In genomic region chr20:49941456-49941855, GRCh38 we compare ENCODE assay signal across 20 cellular contexts. TPM values are rescaled to one million over a fixed set of nuclear protein-coding genes. Genes with fewer than 3 reads are reported as not detected.
DNase-seq lines count a peak whose midpoint lies in the region; ATAC-seq, FAIRE-seq and TF ChIP-seq lines count a peak whose summit lies in the region.
"Had no signal": no experiment of that assay in that cellular context is flagged by ENCODE, and none has a peak within 500 bp of the region (broad histone marks: within the 10 kb centered on the region; RNA-seq: fewer than 3 reads in every experiment).

No MANE protein-coding gene starts in this region.

- TF ChIP-seq CTCF in HepG2 (CRISPR knock-in tag; IDR thresholded peaks at IDR 0.05): no peak
- no peak for TF ChIP-seq CTCF in right lobe of liver (IDR thresholded peaks at IDR 0.05)
- TF ChIP-seq CTCF in WTC11 (IDR thresholded peaks at IDR 0.05): no peak
- no peak for TF ChIP-seq CTCF in neural progenitor cell (IDR thresholded peaks at IDR 0.05)
- TF ChIP-seq CTCF in type B pancreatic cell (conservative IDR thresholded peaks at IDR 0.05): no peak

- H3K4me2 ChIP-seq in HepG2 (ENCODE audit: low read depth, low read length): no peak overlapping the region
- H3K4me2 ChIP-seq in neural progenitor cell: no peak overlapping the region
- H3K4me2 ChIP-seq: BLaER1 had no signal

- intact Hi-C loops in HepG2 (cut with micrococcal nuclease; ENCODE audit: unreplicated experiment) (no loop called here), right lobe of liver (cut with DNase I) (no loop called here)

- WGBS in HepG2 (ENCODE audit: low lambda C conversion rate): 97% methylated on average over 15 of the region's 15 CpGs
- 100% methylated on average over 9 of the region's 15 CpGs for WGBS in right lobe of liver (ENCODE audit: insufficient coverage, low coverage, low lambda C conversion rate, missing lambda C conversion rate)

- ATAC-seq in HepG2 (no peak), right lobe of liver (no peak), WTC11 (no peak)
- no peak for ATAC-seq in effector memory CD8-positive, alpha-beta T cell (replicated peaks)
- ATAC-seq: PC-3 had no signal

- no peak for DNase-seq in HepG2 (ENCODE audit: low spot score)
- no peak for DNase-seq in right lobe of liver
- no peak for DNase-seq in WTC11 (ENCODE audit: low spot score)
- no peak for DNase-seq in neural progenitor cell (ENCODE audit: low spot score)
- no peak for DNase-seq in type B pancreatic cell (ENCODE audit: extremely low spot score, unreplicated experiment)
- no peak for DNase-seq in NCI-H2081 (lab: John Stamatoyannopoulos, UW)
- DNase-seq in NCI-H82 treated with DMSO at 0.1 percent for 48 hours (lab: John Stamatoyannopoulos, UW; ENCODE audit: unreplicated experiment): no peak
- DNase-seq in effector memory CD8-positive, alpha-beta T cell: no peak
- DNase-seq: DMS 273 treated with DMSO at 0.1 percent for 48 hours, GDM1, HFFc6, NCI-H187 treated with DMSO at 0.1 percent for 48 hours, NCI-H2171 treated with DMSO at 0.1 percent for 48 hours, NCI-H748 treated with DMSO at 0.1 percent for 48 hours, PC-3, SJCRH30 had no signal

- H3K27ac ChIP-seq in HepG2 (ENCODE audit: extremely low read length, insufficient read depth, low read length): no peak overlapping the region
- no peak overlapping the region for H3K27ac ChIP-seq in right lobe of liver
- H3K27ac ChIP-seq in neural progenitor cell: no peak overlapping the region
- H3K27ac ChIP-seq: BLaER1, SJCRH30 had no signal

- TF ChIP-seq POLR2A in HepG2 (IDR thresholded peaks at IDR 0.05; ENCODE audit: insufficient read depth in 1 of 2, low read depth in 2 of 2, low read length in 2 of 2) (no peak), right lobe of liver (IDR thresholded peaks at IDR 0.05) (no peak)

- H3K27me3 ChIP-seq in HepG2 (ENCODE audit: control insufficient read depth in 1 of 2, insufficient read depth in 2 of 2, low read length in 2 of 2) (no peaks in the 10 kb centered on the region; a peak in 1 of 5 replicates), right lobe of liver (no peaks in the 10 kb centered on the region), neural progenitor cell (no peaks in the 10 kb centered on the region)
- H3K27me3 ChIP-seq: BLaER1, SJCRH30 had no signal

- H2AFZ ChIP-seq in HepG2 (ENCODE audit: low read length) (no peak overlapping the region), neural progenitor cell (replicated peaks) (no peak overlapping the region)

- no peak overlapping the region for H3K9ac ChIP-seq in HepG2 (ENCODE audit: insufficient read depth, low read depth, low read length)
- H3K9ac ChIP-seq in neural progenitor cell: no peak overlapping the region
- H3K9ac ChIP-seq: BLaER1 had no signal

- no peak for FAIRE-seq in HepG2 (lab: Jason Lieb, UNC)
- FAIRE-seq: GM12891, GM18507 had no signal

- H4K20me1 ChIP-seq in HepG2 (ENCODE audit: insufficient read depth, low read length) (peaks cover 45% of the 10 kb centered on the region), neural progenitor cell (ENCODE audit: low read depth) (peaks cover 34% of the 10 kb centered on the region)

- peaks cover 85% of the 10 kb centered on the region for H3K4me1 ChIP-seq in HepG2 (ENCODE audit: insufficient read depth, low read length)
- H3K4me1 ChIP-seq in right lobe of liver: peaks cover 0 to 21% (median 9%) of the 10 kb centered on the region in 4 donors
- peaks cover 15% of the 10 kb centered on the region for H3K4me1 ChIP-seq in neural progenitor cell

- H3K4me3 ChIP-seq in HepG2 (replicated peaks in 1 of 3; ENCODE audit: insufficient read depth in 1 of 3, low read depth in 2 of 3, low read length in 3 of 3) (no peak overlapping the region), right lobe of liver (no peak overlapping the region), neural progenitor cell (no peak overlapping the region)
- H3K4me3 ChIP-seq: BLaER1, SJCRH30 had no signal

- CTCF ChIA-PET in HepG2 (lab: Yijun Ruan, JAX; ENCODE audit: low intra/inter-chr PET ratio, low total read pairs): no interaction called here
- CTCF ChIA-PET in WTC11 (lab: Charles Lee): no interaction called here

- peaks cover 80% of the 10 kb centered on the region for H3K79me2 ChIP-seq in HepG2 (ENCODE audit: insufficient read depth, low read length)
- H3K79me2 ChIP-seq in neural progenitor cell (ENCODE audit: low read depth): peaks cover 77% of the 10 kb centered on the region

- H3K9me3 Mint-ChIP-seq in WTC11 (no peaks in the 10 kb centered on the region), neural progenitor cell (no peaks in the 10 kb centered on the region), type B pancreatic cell (no peaks in the 10 kb centered on the region)
- H3K9me3 Mint-ChIP-seq in effector memory CD8-positive, alpha-beta T cell: no peaks in the 10 kb centered on the region
- H3K9me3 Mint-ChIP-seq: HFFc6 had no signal

- no peak for TF ChIP-seq EP300 in HepG2 (IDR thresholded peaks at IDR 0.05; ENCODE audit: low read depth in 2 of 2, low read length in 2 of 2)
- TF ChIP-seq EP300 in HepG2 (CRISPR knock-in tag; IDR thresholded peaks at IDR 0.05; ENCODE audit: borderline replicate concordance): no peak

- no peaks in the 10 kb centered on the region for H3K27me3 Mint-ChIP-seq in WTC11 (ENCODE audit: low read depth)
- H3K27me3 Mint-ChIP-seq in neural progenitor cell (ENCODE audit: insufficient read depth, low read depth): no peaks in the 10 kb centered on the region
- no peaks in the 10 kb centered on the region for H3K27me3 Mint-ChIP-seq in type B pancreatic cell
- H3K27me3 Mint-ChIP-seq in effector memory CD8-positive, alpha-beta T cell: no peaks in the 10 kb centered on the region

- H3K9me3 ChIP-seq in HepG2 (ENCODE audit: low read length) (no peaks in the 10 kb centered on the region), right lobe of liver (no peaks in the 10 kb centered on the region), neural progenitor cell (ENCODE audit: low read depth) (no peaks in the 10 kb centered on the region)
- H3K9me3 ChIP-seq: BLaER1, SJCRH30 had no signal

- H3K4me3 Mint-ChIP-seq in WTC11 (no peak overlapping the region), neural progenitor cell (no peak overlapping the region), type B pancreatic cell (no peak overlapping the region)
- no peak overlapping the region for H3K4me3 Mint-ChIP-seq in effector memory CD8-positive, alpha-beta T cell
- H3K4me3 Mint-ChIP-seq: HFFc6 had no signal

- in situ Hi-C loops in HepG2 (cut with HindIII; ENCODE audit: extremely low pct_ligation_motif_present, low pct_unique_long_range_greater_than_20kb): no loop called here

- no peaks in the 10 kb centered on the region for H3F3A ChIP-seq in neural progenitor cell (ENCODE audit: low read depth)

- no TSS peak for BruUV-seq in HepG2 (replicated peaks; lab: Mats Ljungman, UMichigan)

- H3K27ac Mint-ChIP-seq in WTC11: peak overlapping the region; percentile 89
- H3K27ac Mint-ChIP-seq in neural progenitor cell: peak overlapping the region; percentile 58
- peak overlapping the region; percentile 66 for H3K27ac Mint-ChIP-seq in type B pancreatic cell
- no peak overlapping the region for H3K27ac Mint-ChIP-seq in effector memory CD8-positive, alpha-beta T cell
- H3K27ac Mint-ChIP-seq: HFFc6 had no signal

- POLR2A ChIA-PET in HepG2 (lab: Yijun Ruan, JAX): interaction anchor here (0.5 to 1.1 kb wide), 2 partner anchors 9 to 25 kb away, joined by 3 read pairs; no protein-coding TSS in a partner anchor
- POLR2A ChIA-PET in WTC11 (lab: Charles Lee): interaction anchor here (0.6 kb wide), 1 partner anchor 65 kb away, joined by 7 read pairs; no protein-coding TSS in a partner anchor

- TF ChIP-seq RAD21 in HepG2 (CRISPR knock-in tag; IDR thresholded peaks at IDR 0.05): no peak

- H3K36me3 Mint-ChIP-seq in WTC11 (peaks cover 50% of the 10 kb centered on the region), neural progenitor cell (peaks cover 20% of the 10 kb centered on the region), type B pancreatic cell (peaks cover 18% of the 10 kb centered on the region)
- peaks cover 76% of the 10 kb centered on the region for H3K36me3 Mint-ChIP-seq in effector memory CD8-positive, alpha-beta T cell (ENCODE audit: insufficient read depth)

- H3K4me1 Mint-ChIP-seq in WTC11: peaks cover 30% of the 10 kb centered on the region
- H3K4me1 Mint-ChIP-seq in neural progenitor cell: peaks cover 25% of the 10 kb centered on the region
- peaks cover 26% of the 10 kb centered on the region for H3K4me1 Mint-ChIP-seq in type B pancreatic cell (ENCODE audit: unreplicated experiment)
- H3K4me1 Mint-ChIP-seq in effector memory CD8-positive, alpha-beta T cell (ENCODE audit: low read depth in 2 of 2): peaks cover 42 to 51% of the 10 kb centered on the region in 2 donors

- H3K36me3 ChIP-seq in HepG2 (replicated peaks in 1 of 2; ENCODE audit: control insufficient read depth in 1 of 2, insufficient read depth in 2 of 2, low read length in 2 of 2) (peaks cover 28 to 64% of the 10 kb centered on the region in 2 experiments), right lobe of liver (peaks cover 0 to 61% (median 24%) of the 10 kb centered on the region in 4 donors), neural progenitor cell (peaks cover 5% of the 10 kb centered on the region)

RNA-seq across cellular contexts. Expression of gene RNF114, which starts 5.3 kb away (rescaled TPM):
- total RNA-seq in HepG2 (2016; rRNA removed; fragmentation: Illumina TruSeq; extraction: Trizol): 119 and 137 TPM in 2 replicates
- 20.7 and 21.9 TPM in 2 replicates for total RNA-seq in HepG2 (2016; cell fraction: cytosol; rRNA removed; fragmentation: Illumina TruSeq; extraction: Trizol; ENCODE audit: low read depth)
- total RNA-seq in HepG2 (2016; cell fraction: insoluble cytoplasmic fraction; rRNA removed; fragmentation: Illumina TruSeq; extraction: Trizol): 117 and 134 TPM in 2 replicates
- total RNA-seq in HepG2 (2016; cell fraction: membrane; rRNA removed; fragmentation: Illumina TruSeq; extraction: Trizol): 58.2 and 60.7 TPM in 2 replicates
- total RNA-seq in HepG2 (2016; cell fraction: nucleus; rRNA removed; fragmentation: Illumina TruSeq; extraction: Trizol): 54.0 and 64.8 TPM in 2 replicates
- 120 and 126 TPM in 2 replicates for polyA plus RNA-seq in HepG2 (2011; rRNA removed)
- polyA plus RNA-seq in HepG2 (2011; cell fraction: cytosol; rRNA removed): 177 and 201 TPM in 2 replicates
- polyA plus RNA-seq in HepG2 (2011; cell fraction: nucleus; rRNA removed): 108 and 112 TPM in 2 replicates
- 108 and 111 TPM in 2 replicates for polyA plus RNA-seq in HepG2 (2012)
- 27.1 and 29.4 TPM in 2 replicates for polyA plus RNA-seq in HepG2 (2016; cell fraction: cytosol; fragmentation: Illumina TruSeq; extraction: Trizol; ENCODE audit: low read depth)
- polyA plus RNA-seq in HepG2 (2016; cell fraction: insoluble cytoplasmic fraction; fragmentation: Illumina TruSeq; extraction: Trizol; ENCODE audit: low read depth): 140 and 169 TPM in 2 replicates
- 33.3 and 36.2 TPM in 2 replicates for polyA plus RNA-seq in HepG2 (2016; cell fraction: membrane; fragmentation: Illumina TruSeq; extraction: Trizol; ENCODE audit: low read depth)
- 104 and 116 TPM in 2 replicates for polyA plus RNA-seq in HepG2 (2016; cell fraction: nucleus; fragmentation: Illumina TruSeq; extraction: Trizol; ENCODE audit: insufficient read depth, low read depth)
- polyA minus RNA-seq in HepG2 (2011; rRNA and poly(A)+ RNA removed; ENCODE audit: low replicate concordance): 71.3 and 124 TPM in 2 replicates
- 93.0 and 100 TPM in 2 replicates for polyA minus RNA-seq in HepG2 (2011; cell fraction: cytosol; rRNA and poly(A)+ RNA removed)
- 73.1 and 76.2 TPM in 2 replicates for polyA minus RNA-seq in HepG2 (2011; cell fraction: nucleus; rRNA and poly(A)+ RNA removed)
- total RNA-seq in right lobe of liver: 100 to 1,000 TPM in 1 of 6 experiments, 10 to 100 TPM in 5; 38.6 to 113 (median 44.9) TPM
- total RNA-seq in WTC11 (2021): 86.6 to 91.6 TPM (median 88.1 TPM) in 3 replicates
- total RNA-seq in neural progenitor cell (ENCODE audit: low replicate concordance): 41.3 and 105 TPM in 2 replicates
- total RNA-seq in type B pancreatic cell (ENCODE audit: low replicate concordance): 62.9 and 72.1 TPM in 2 replicates

RNA-seq across cellular contexts. Expression of gene SPATA2, which starts 26.1 kb away (rescaled TPM):
- total RNA-seq in HepG2 (2016; rRNA removed; fragmentation: Illumina TruSeq; extraction: Trizol) (3.2 and 4.3 TPM in 2 replicates), right lobe of liver (1 to 10 TPM; 1.9 to 3.6 (median 2.9) TPM), WTC11 (2021) (10.1 to 11.3 TPM (median 11.3 TPM) in 3 replicates), neural progenitor cell (ENCODE audit: low replicate concordance) (4.0 and 5.0 TPM in 2 replicates), type B pancreatic cell (ENCODE audit: low replicate concordance) (9.2 and 11.3 TPM in 2 replicates)
- total RNA-seq in HepG2 (2016; cell fraction: cytosol; rRNA removed; fragmentation: Illumina TruSeq; extraction: Trizol; ENCODE audit: low read depth): 1.9 TPM in 2 replicates
- 3.3 and 3.4 TPM in 2 replicates for total RNA-seq in HepG2 (2016; cell fraction: insoluble cytoplasmic fraction; rRNA removed; fragmentation: Illumina TruSeq; extraction: Trizol)
- 5.6 and 6.9 TPM in 2 replicates for total RNA-seq in HepG2 (2016; cell fraction: membrane; rRNA removed; fragmentation: Illumina TruSeq; extraction: Trizol)
- total RNA-seq in HepG2 (2016; cell fraction: nucleus; rRNA removed; fragmentation: Illumina TruSeq; extraction: Trizol): 3.5 and 4.4 TPM in 2 replicates
- polyA plus RNA-seq in HepG2 (2011; rRNA removed): 8.7 and 9.5 TPM in 2 replicates
- 6.2 and 6.7 TPM in 2 replicates for polyA plus RNA-seq in HepG2 (2011; cell fraction: cytosol; rRNA removed)
- polyA plus RNA-seq in HepG2 (2011; cell fraction: nucleus; rRNA removed): 9.5 and 9.7 TPM in 2 replicates
- 7.5 and 8.6 TPM in 2 replicates for polyA plus RNA-seq in HepG2 (2012)
- polyA plus RNA-seq in HepG2 (2016; cell fraction: cytosol; fragmentation: Illumina TruSeq; extraction: Trizol; ENCODE audit: low read depth): 2.9 and 3.5 TPM in 2 replicates
- 8.7 and 11.5 TPM in 2 replicates for polyA plus RNA-seq in HepG2 (2016; cell fraction: insoluble cytoplasmic fraction; fragmentation: Illumina TruSeq; extraction: Trizol; ENCODE audit: low read depth)
- 9.3 and 9.7 TPM in 2 replicates for polyA plus RNA-seq in HepG2 (2016; cell fraction: membrane; fragmentation: Illumina TruSeq; extraction: Trizol; ENCODE audit: low read depth)
- polyA plus RNA-seq in HepG2 (2016; cell fraction: nucleus; fragmentation: Illumina TruSeq; extraction: Trizol; ENCODE audit: insufficient read depth, low read depth): 11.3 and 13.5 TPM in 2 replicates
- polyA minus RNA-seq in HepG2 (2011; rRNA and poly(A)+ RNA removed; ENCODE audit: low replicate concordance): 11.4 and 11.8 TPM in 2 replicates
- 6.0 and 6.9 TPM in 2 replicates for polyA minus RNA-seq in HepG2 (2011; cell fraction: cytosol; rRNA and poly(A)+ RNA removed)
- 5.5 and 6.7 TPM in 2 replicates for polyA minus RNA-seq in HepG2 (2011; cell fraction: nucleus; rRNA and poly(A)+ RNA removed)

RNA-seq across cellular contexts. Expression of gene SNAI1, which starts 41.3 kb away (rescaled TPM):
- total RNA-seq in HepG2 (2016; rRNA removed; fragmentation: Illumina TruSeq; extraction: Trizol) (1.3 and 1.4 TPM in 2 replicates), right lobe of liver (1 to 10 TPM in 4 of 6 experiments, under 1 TPM in 2; 0.73 to 1.9 (median 1.1) TPM), WTC11 (2021) (7.0 to 8.7 TPM (median 7.9 TPM) in 3 replicates), neural progenitor cell (ENCODE audit: low replicate concordance) (1.1 and 4.0 TPM in 2 replicates), type B pancreatic cell (ENCODE audit: low replicate concordance) (12.1 and 30.8 TPM in 2 replicates)
- total RNA-seq in HepG2 (2016; cell fraction: cytosol; rRNA removed; fragmentation: Illumina TruSeq; extraction: Trizol; ENCODE audit: low read depth): 0.35 and 0.40 TPM in 2 replicates
- 1.1 and 1.4 TPM in 2 replicates for total RNA-seq in HepG2 (2016; cell fraction: insoluble cytoplasmic fraction; rRNA removed; fragmentation: Illumina TruSeq; extraction: Trizol)
- total RNA-seq in HepG2 (2016; cell fraction: membrane; rRNA removed; fragmentation: Illumina TruSeq; extraction: Trizol): 0.68 and 1.4 TPM in 2 replicates
- 1.4 and 2.3 TPM in 2 replicates for total RNA-seq in HepG2 (2016; cell fraction: nucleus; rRNA removed; fragmentation: Illumina TruSeq; extraction: Trizol)
- polyA plus RNA-seq in HepG2 (2011; rRNA removed): 1.3 and 1.5 TPM in 2 replicates
- 0.35 and 0.76 TPM in 2 replicates for polyA plus RNA-seq in HepG2 (2011; cell fraction: cytosol; rRNA removed)
- polyA plus RNA-seq in HepG2 (2011; cell fraction: nucleus; rRNA removed): 3.0 and 3.7 TPM in 2 replicates
- polyA plus RNA-seq in HepG2 (2012): 1.5 and 1.6 TPM in 2 replicates
- polyA plus RNA-seq in HepG2 (2016; cell fraction: cytosol; fragmentation: Illumina TruSeq; extraction: Trizol; ENCODE audit: low read depth): 0.55 and 0.59 TPM in 2 replicates
- polyA plus RNA-seq in HepG2 (2016; cell fraction: insoluble cytoplasmic fraction; fragmentation: Illumina TruSeq; extraction: Trizol; ENCODE audit: low read depth): 2.2 and 3.6 TPM in 2 replicates
- polyA plus RNA-seq in HepG2 (2016; cell fraction: membrane; fragmentation: Illumina TruSeq; extraction: Trizol; ENCODE audit: low read depth): 0.93 and 1.2 TPM in 2 replicates
- polyA plus RNA-seq in HepG2 (2016; cell fraction: nucleus; fragmentation: Illumina TruSeq; extraction: Trizol; ENCODE audit: insufficient read depth, low read depth): 3.5 and 4.2 TPM in 2 replicates
- 1.4 and 7.4 TPM in 2 replicates for polyA minus RNA-seq in HepG2 (2011; rRNA and poly(A)+ RNA removed; ENCODE audit: low replicate concordance)
- 0.40 and 0.79 TPM in 2 replicates for polyA minus RNA-seq in HepG2 (2011; cell fraction: cytosol; rRNA and poly(A)+ RNA removed)
- polyA minus RNA-seq in HepG2 (2011; cell fraction: nucleus; rRNA and poly(A)+ RNA removed): 0.77 and 1.6 TPM in 2 replicates
- total RNA-seq: LHCN-M2 had no signal

Comparison
In these comparisons a context has a peak if more than half of its experiments do, and no peak if none do; other contexts are left out.
1. H3K27ac Mint-ChIP-seq: peak in WTC11 (single experiment), neural progenitor cell (single experiment) and type B pancreatic cell (single experiment); none in effector memory CD8-positive, alpha-beta T cell (0 of 2).